ENCODE assay signal across 13 cellular contexts in the genomic region with DNA sequence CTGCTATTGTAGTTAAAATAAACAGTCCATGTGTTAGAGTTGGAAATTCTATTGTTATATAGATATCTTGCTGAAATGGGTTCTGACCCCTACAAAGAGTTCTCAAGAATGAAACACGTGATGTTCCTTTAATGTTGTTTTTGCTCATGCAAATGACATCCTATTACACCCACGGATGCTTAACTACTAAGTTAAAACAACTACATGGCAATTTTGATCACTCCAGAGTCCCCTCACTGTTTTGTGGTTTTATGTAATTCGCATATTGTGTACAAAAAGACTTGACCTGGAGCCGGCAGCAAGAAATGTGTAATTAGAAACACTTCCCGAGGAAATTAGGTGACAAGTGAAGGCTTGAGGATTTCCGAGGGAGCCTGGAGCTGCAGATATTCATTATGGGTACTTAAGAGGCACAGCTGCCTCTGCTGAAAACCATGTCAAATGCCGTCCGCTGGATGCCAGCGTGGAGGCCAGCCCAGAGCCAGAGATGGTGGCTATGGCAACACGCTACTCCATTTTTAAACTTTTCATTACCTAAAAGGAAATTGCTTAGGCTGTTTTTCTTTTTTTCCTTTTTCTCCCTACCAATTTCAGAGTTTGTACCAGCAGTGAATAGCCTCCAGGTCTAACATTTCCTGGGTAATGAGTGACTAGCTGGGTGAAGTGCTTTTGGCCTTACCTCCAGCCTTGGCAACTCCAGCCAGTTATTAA. TPM values are rescaled to one million over a fixed set of nuclear protein-coding genes. Genes with fewer than 3 reads are reported as not detected.
DNase-seq lines count a peak whose midpoint lies in the region; ATAC-seq and TF ChIP-seq lines count a peak whose summit lies in the region.
"Had no signal": no experiment of that assay in that cellular context is flagged by ENCODE, and none has a peak within 500 bp of the region (broad histone marks: within the 10 kb centered on the region; RNA-seq: fewer than 3 reads in every experiment).

No MANE protein-coding gene starts in this region.

- H2AFZ ChIP-seq in ACC112 (ENCODE audit: low read length, unreplicated experiment): peak overlapping the region; percentile 4

- no peak for TF ChIP-seq POLR2A in Peyer's patch (IDR thresholded peaks at IDR 0.05)

- H3K4me3 ChIP-seq in ACC112 (ENCODE audit: low read depth, low read length): no peak overlapping the region
- H3K4me3 ChIP-seq in duodenal mucosa (ENCODE audit: low read depth in 1 of 2, low read length in 2 of 2): peak overlapping the region in 1 of 2 donors; percentile 21
- H3K4me3 ChIP-seq in Peyer's patch: no peak overlapping the region

- peak overlapping the region; percentile 97 for H3K27ac ChIP-seq in ACC112 (ENCODE audit: low read depth, low read length)
- peak overlapping the region; percentile 58 for H3K27ac ChIP-seq in duodenal mucosa (ENCODE audit: low read depth, low read length)
- peak overlapping the region in 2 of 4 donors; percentile 43 to 65 for H3K27ac ChIP-seq in Peyer's patch
- H3K27ac ChIP-seq: KMS-11, WERI-Rb-1 had no signal

- TF ChIP-seq CTCF in Peyer's patch (IDR thresholded peaks at IDR 0.05): no peak

- H3K9me3 ChIP-seq in duodenal mucosa (ENCODE audit: control insufficient read depth in 1 of 2, low read length in 2 of 2) (peaks cover 0 to 7% of the 10 kb centered on the region in 2 donors), Peyer's patch (peaks cover 0 to 3% (median 0%) of the 10 kb centered on the region in 4 donors)

- H3K27me3 ChIP-seq in ACC112 (ENCODE audit: insufficient read depth, low read length): no peaks in the 10 kb centered on the region
- H3K27me3 ChIP-seq in duodenal mucosa (ENCODE audit: control insufficient read depth in 1 of 2, insufficient read depth in 2 of 2, low read length in 2 of 2): no peaks in the 10 kb centered on the region
- H3K27me3 ChIP-seq in Peyer's patch: no peaks in the 10 kb centered on the region

- no peaks in the 10 kb centered on the region for H3K36me3 ChIP-seq in ACC112 (ENCODE audit: insufficient read depth, low read length)
- H3K36me3 ChIP-seq in duodenal mucosa (ENCODE audit: control insufficient read depth in 1 of 2, insufficient read depth in 2 of 2, low read length in 2 of 2): no peaks in the 10 kb centered on the region
- no peaks in the 10 kb centered on the region for H3K36me3 ChIP-seq in Peyer's patch
- H3K36me3 ChIP-seq: WERI-Rb-1 had no signal

- no peaks in the 10 kb centered on the region for H3K79me2 ChIP-seq in ACC112 (ENCODE audit: control insufficient read depth, insufficient read depth, low read length, unreplicated experiment)

- ATAC-seq in HG03469 (IDR thresholded peaks at IDR 0.05; ENCODE audit: unreplicated experiment): no peak
- ATAC-seq: left ventricle myocardium superior had no signal

- H3K9ac ChIP-seq in duodenal mucosa (ENCODE audit: low read depth in 1 of 2, low read length in 2 of 2): no peak overlapping the region
- H3K9ac ChIP-seq: KMS-11 had no signal

- peak; percentile 50 to 90 (median 60) for DNase-seq in NCI-H1417 (lab: John Stamatoyannopoulos, UW)
- DNase-seq in midbrain (lab: John Stamatoyannopoulos, UW): peak; percentile 42
- DNase-seq in activated T-cell treated with anti-CD3 and anti-CD28 coated beads for 4 hours: no peak
- no peak for DNase-seq in Peyer's patch
- DNase-seq in DMS114 treated with DMSO at 0.1 percent for 48 hours (lab: John Stamatoyannopoulos, UW; ENCODE audit: unreplicated experiment): no peak
- DNase-seq: activated naive CD4-positive, alpha-beta T cell; effector memory CD4-positive, alpha-beta T cell; left ventricle myocardium superior; WERI-Rb-1 had no signal

- peaks cover 28% of the 10 kb centered on the region for H3K4me1 ChIP-seq in ACC112 (ENCODE audit: control insufficient read depth, insufficient read depth, low read length, unreplicated experiment)
- peaks cover 15 to 19% of the 10 kb centered on the region in 2 donors for H3K4me1 ChIP-seq in duodenal mucosa (ENCODE audit: control insufficient read depth in 1 of 2, insufficient read depth in 2 of 2, low read length in 2 of 2)
- H3K4me1 ChIP-seq in Peyer's patch: peaks cover 0 to 12% (median 2%) of the 10 kb centered on the region in 4 donors

RNA-seq across cellular contexts. Expression of a gene that starts 21.0 kb away (rescaled TPM):
- 10 to 100 TPM in 3 of 4 donors, 1 to 10 TPM in 1; 6.6 to 28.5 (median 19.5) TPM for total RNA-seq in Peyer's patch

Comparison
In these comparisons a context has a peak if more than half of its experiments do, and no peak if none do; other contexts are left out.
1. DNase-seq: peak in NCI-H1417 (3 of 3) and midbrain (single experiment); none in activated T-cell treated with anti-CD3 and anti-CD28 coated beads for 4 hours (single experiment), Peyer's patch (0 of 3) and DMS114 treated with DMSO at 0.1 percent for 48 hours (single experiment).